Comparison of ENCODE assay signal across 24 cellular contexts in genomic region chr7:121608785-121609184, GRCh38.
DNase-seq lines count a peak whose midpoint lies in the region; FAIRE-seq and TF ChIP-seq lines count a peak whose summit lies in the region.
"Had no signal": no experiment of that assay in that cellular context is flagged by ENCODE, and none has a peak within 500 bp of the region (broad histone marks: within the 10 kb centered on the region; RNA-seq: fewer than 3 reads in every experiment).

No MANE protein-coding gene starts in this region.

- H3K36me3 ChIP-seq in GM06990 (ENCODE audit: control insufficient read depth, insufficient read depth, low read length) = no peaks in the 10 kb centered on the region
- no peaks in the 10 kb centered on the region for H3K36me3 ChIP-seq in keratinocyte (ENCODE audit: control insufficient read depth in 2 of 2, extremely low read depth in 1 of 2, insufficient read depth in 2 of 2, low read length in 2 of 2)
- no peaks in the 10 kb centered on the region for H3K36me3 ChIP-seq in spleen
- H3K36me3 ChIP-seq: ovary, tibial artery had no signal

- TF ChIP-seq CTCF in GM06990 (IDR thresholded peaks at IDR 0.05; ENCODE audit: insufficient read depth, low read length, poor library complexity, severe bottlenecking) = no peak
- no peak for TF ChIP-seq CTCF in keratinocyte (optimal IDR thresholded peaks at IDR 0.05 in 1 of 3, IDR thresholded peaks at IDR 0.05 in 1 of 3, conservative IDR thresholded peaks at IDR 0.05 in 1 of 3; ENCODE audit: extremely low read depth in 1 of 3, insufficient read depth in 2 of 3, low read length in 3 of 3)
- TF ChIP-seq CTCF in spleen (IDR thresholded peaks at IDR 0.05 in 8 of 11, conservative IDR thresholded peaks at IDR 0.05 in 3 of 11) = no peak
- TF ChIP-seq CTCF in endothelial cell (IDR thresholded peaks at IDR 0.05; ENCODE audit: unreplicated experiment) = no peak

- H3K27ac Mint-ChIP-seq in endothelial cell (ENCODE audit: unreplicated experiment) = no peak overlapping the region
- H3K27ac Mint-ChIP-seq: activated naive CD8-positive, alpha-beta T cell treated with anti-CD3 and anti-CD28 coated beads, Interleukin-2, amount 50 U/mL, for 24 hours; nephron; stimulated activated naive CD8-positive, alpha-beta T cell treated with anti-CD3 and anti-CD28 coated beads, Interleukin-15, amount 100 ng/mL, for 72 hours had no signal

- H3K4me1 ChIP-seq in keratinocyte (ENCODE audit: control insufficient read depth, extremely low read depth, insufficient read depth, low read length) (peaks cover 20% of the 10 kb centered on the region), spleen (peaks cover 0 to 3% (median 0%) of the 10 kb centered on the region in 6 donors)
- H3K4me1 ChIP-seq: tibial artery had no signal

- H3K27me3 ChIP-seq in GM06990 (replicated peaks; ENCODE audit: control insufficient read depth, insufficient read depth, low read length) = no peaks in the 10 kb centered on the region
- H3K27me3 ChIP-seq in keratinocyte (ENCODE audit: control insufficient read depth, extremely low read depth, insufficient read depth, low read length) = no peaks in the 10 kb centered on the region
- H3K27me3 ChIP-seq in spleen (replicated peaks in 1 of 7) = peaks cover 0 to 10% (median 0%) of the 10 kb centered on the region in 7 donors
- H3K27me3 ChIP-seq: body of pancreas, ovary, tibial artery had no signal

- H3K9me1 ChIP-seq in keratinocyte (ENCODE audit: control insufficient read depth, extremely low read depth, insufficient read depth, low read length) = no peaks in the 10 kb centered on the region

- H3K9ac ChIP-seq in keratinocyte (ENCODE audit: control insufficient read depth, extremely low read depth, insufficient read depth, low read length) = no peak overlapping the region

- no peak for FAIRE-seq in keratinocyte (lab: Jason Lieb, UNC)
- FAIRE-seq: D721Med, RCC 7860 had no signal

- no peaks in the 10 kb centered on the region for H3K9me3 Mint-ChIP-seq in endothelial cell (ENCODE audit: unreplicated experiment)
- H3K9me3 Mint-ChIP-seq: activated naive CD8-positive, alpha-beta T cell treated with anti-CD3 and anti-CD28 coated beads, Interleukin-2, amount 50 U/mL, for 24 hours; nephron; stimulated activated naive CD8-positive, alpha-beta T cell treated with anti-CD3 and anti-CD28 coated beads, Interleukin-15, amount 100 ng/mL, for 72 hours had no signal

- H4K20me1 ChIP-seq in keratinocyte (ENCODE audit: control insufficient read depth, extremely low read depth, insufficient read depth, low read length) = no peaks in the 10 kb centered on the region

- H3K27me3 Mint-ChIP-seq in endothelial cell (ENCODE audit: unreplicated experiment) = no peaks in the 10 kb centered on the region
- H3K27me3 Mint-ChIP-seq: activated naive CD8-positive, alpha-beta T cell treated with anti-CD3 and anti-CD28 coated beads, Interleukin-2, amount 50 U/mL, for 24 hours had no signal

- H3K4me1 Mint-ChIP-seq in endothelial cell (ENCODE audit: unreplicated experiment) = no peaks in the 10 kb centered on the region
- H3K4me1 Mint-ChIP-seq: activated naive CD8-positive, alpha-beta T cell treated with anti-CD3 and anti-CD28 coated beads, Interleukin-2, amount 50 U/mL, for 24 hours; stimulated activated naive CD8-positive, alpha-beta T cell treated with anti-CD3 and anti-CD28 coated beads, Interleukin-15, amount 100 ng/mL, for 72 hours had no signal

- no peak overlapping the region for H3K4me2 ChIP-seq in keratinocyte (ENCODE audit: control insufficient read depth, extremely low read depth, insufficient read depth, low read depth, low read length)

- intact Hi-C loops in spleen (cut with DNase I; ENCODE audit: low total_unique reads) = no loop called here

- H3K9me3 ChIP-seq in keratinocyte (ENCODE audit: control insufficient read depth, low read depth, low read length) = no peaks in the 10 kb centered on the region
- H3K9me3 ChIP-seq in spleen = peaks cover 0 to 8% (median 0%) of the 10 kb centered on the region in 8 donors
- H3K9me3 ChIP-seq: body of pancreas, ovary, tibial artery had no signal

- WGBS in spleen, 5 donors = 71 to 78% (median 74%) methylated on average over 6 of the region's 6 CpGs

- DNase-seq in D341Med (ENCODE audit: low spot score) (peak; percentile 45), GM06990 (ENCODE audit: extremely low read depth, insufficient read length) (peak; percentile 2), NCI-H82 treated with DMSO at 0.1 percent for 48 hours (lab: John Stamatoyannopoulos, UW; ENCODE audit: unreplicated experiment) (peak; percentile 60), keratinocyte (ENCODE audit: low read depth, low spot score) (no peak), spleen (no peak), SIG-M5 treated with dmso at 0.1 percent for 504 hours (lab: John Stamatoyannopoulos, UW; ENCODE audit: unreplicated experiment) (no peak), endothelial cell (ENCODE audit: low spot score) (no peak)
- DNase-seq: activated CD4-positive, alpha-beta T cell treated with anti-CD3 and anti-CD28 coated beads for 4 hours; activated CD8-positive, alpha-beta memory T cell treated with anti-CD3 and anti-CD28 coated beads for 24 hours; activated gamma-delta T cell treated with Interleukin-2 at 50 U/mL for 16 hours; activated naive CD8-positive, alpha-beta T cell treated with anti-CD3 and anti-CD28 coated beads, Interleukin-2, amount 50 U/mL, for 24 hours; activated T-cell treated with anti-CD3 and anti-CD28 coated beads, Interleukin-2, amount 50 U/mL, for 1 hour; body of pancreas; effector CD4-positive, alpha-beta T cell; foreskin fibroblast; IMR-90; NCI-H1417; ovary; stimulated activated naive CD8-positive, alpha-beta T cell treated with anti-CD3 and anti-CD28 coated beads, Interleukin-15, amount 100 ng/mL, for 72 hours; T-helper 2 cell; tibial artery had no signal

- H3K79me2 ChIP-seq in keratinocyte (ENCODE audit: control insufficient read depth, insufficient read depth, low read length) = no peaks in the 10 kb centered on the region

- peak overlapping the region; percentile 60 for H2AFZ ChIP-seq in keratinocyte (ENCODE audit: control insufficient read depth, low read length)

- dilution Hi-C loops in keratinocyte (cut with MboI; ENCODE audit: extremely low pct_ligation_motif_present, low sequenced_read_pairs) = no loop called here

- TF ChIP-seq POLR2A in spleen (IDR thresholded peaks at IDR 0.05) = no peak

- no peak overlapping the region for H3K4me3 Mint-ChIP-seq in endothelial cell (ENCODE audit: unreplicated experiment)
- H3K4me3 Mint-ChIP-seq: activated naive CD8-positive, alpha-beta T cell treated with anti-CD3 and anti-CD28 coated beads, Interleukin-2, amount 50 U/mL, for 24 hours; nephron; stimulated activated naive CD8-positive, alpha-beta T cell treated with anti-CD3 and anti-CD28 coated beads, Interleukin-15, amount 100 ng/mL, for 72 hours had no signal

- H3K4me3 ChIP-seq in GM06990 (replicated peaks; ENCODE audit: low read depth, low read length) (no peak overlapping the region), keratinocyte (ENCODE audit: control insufficient read depth in 2 of 3, extremely low read depth in 1 of 3, insufficient read depth in 2 of 3, low read depth in 1 of 3, low read length in 3 of 3) (no peak overlapping the region), spleen (no peak overlapping the region)
- H3K4me3 ChIP-seq: body of pancreas, ovary, tibial artery had no signal

- H3K27ac ChIP-seq in keratinocyte (ENCODE audit: control insufficient read depth, insufficient read depth, low read length) (no peak overlapping the region), spleen (no peak overlapping the region)
- H3K27ac ChIP-seq: body of pancreas, ovary, tibial artery had no signal

- H3K36me3 Mint-ChIP-seq in endothelial cell (ENCODE audit: low read depth, unreplicated experiment) = no peaks in the 10 kb centered on the region

Comparison
In these comparisons a context has a peak if more than half of its experiments do, and no peak if none do; other contexts are left out.
1. DNase-seq: peak in D341Med (single experiment), GM06990 (single experiment) and NCI-H82 treated with DMSO at 0.1 percent for 48 hours (single experiment); none in keratinocyte (single experiment), spleen (single experiment), SIG-M5 treated with dmso at 0.1 percent for 504 hours (single experiment) and endothelial cell (single experiment).